Comparison of ENCODE assay signal across 8 cellular contexts in genomic region chr1:34985063-34985770, GRCh38. TPM values are rescaled to one million over a fixed set of nuclear protein-coding genes. Genes with fewer than 3 reads are reported as not detected.
DNase-seq lines count a peak whose midpoint lies in the region; ATAC-seq, FAIRE-seq and TF ChIP-seq lines count a peak whose summit lies in the region.

Gene TMEM35B (minus strand): TSS chr1:34985347. CDS start chr1:34985305, 42 bp downstream.

- H3K9me3 Mint-ChIP-seq in activated naive CD8-positive, alpha-beta T cell (ENCODE audit: low read depth) = no peaks in the 10 kb centered on the region

- H3K4me3 ChIP-seq in SK-N-SH (ENCODE audit: low read depth in 2 of 2, low read length in 1 of 2) = peak within 1 kb of the TSS; percentile 83 to 93
- peak within 1 kb of the TSS; percentile 70 to 95 (median 76) for H3K4me3 ChIP-seq in pancreas
- H3K4me3 ChIP-seq in thyroid gland (replicated peaks in 1 of 3) = peak within 1 kb of the TSS; percentile 66 to 99 (median 96)

- TF ChIP-seq CTCF in SK-N-SH (IDR thresholded peaks at IDR 0.05) (peak; percentile 20), pancreas (IDR thresholded peaks at IDR 0.05) (no peak), thyroid gland (IDR thresholded peaks at IDR 0.05) (peak in 1 of 6 experiments; percentile 37)

- FAIRE-seq in pancreas (lab: Jason Lieb, UNC) = no peak

- H4K20me1 ChIP-seq in SK-N-SH (ENCODE audit: insufficient read depth) = 0 out of 2 replicates have a peak, but pooled peaks cover 3% of the 10 kb centered on the region

- H3K36me3 ChIP-seq in SK-N-SH (replicated peaks in 1 of 2; ENCODE audit: control insufficient read depth in 1 of 2, insufficient read depth in 2 of 2, low read length in 1 of 2) (peaks cover 16 to 28% of the 10 kb centered on the region in 2 experiments), pancreas (no peaks in the 10 kb centered on the region), thyroid gland (peaks cover 0 to 4% of the 10 kb centered on the region in 2 donors)

- TF ChIP-seq POLR2A in thyroid gland (IDR thresholded peaks at IDR 0.05) = peak in 1 of 2 donors; percentile 81

- H3K4me1 ChIP-seq in SK-N-SH (ENCODE audit: control insufficient read depth in 1 of 2, insufficient read depth in 2 of 2, low read depth in 1 of 2, low read length in 1 of 2) (peaks cover 13% of the 10 kb centered on the region in 2 experiments; a peak in 2 of 4 replicates), pancreas (peaks cover 6 to 9% (median 9%) of the 10 kb centered on the region in 3 donors), thyroid gland (peaks cover 13 to 15% of the 10 kb centered on the region in 2 donors)

- 0% methylated on average over 11 of the region's 50 CpGs for WGBS in SK-N-SH (ENCODE audit: low lambda C conversion rate)
- WGBS in pancreas, 2 donors = 0% methylated on average over 38 to 50 of the region's 50 CpGs
- 0 to 14% methylated on average over 4 to 13 of the region's 50 CpGs for WGBS in thyroid gland, 2 donors

- H3K79me2 ChIP-seq in SK-N-SH (ENCODE audit: insufficient read depth) = peaks cover 56% of the 10 kb centered on the region

- intact Hi-C loops in Right ventricle myocardium inferior (cut with DNase I) (no loop called here), pancreas (cut with DNase I) (no loop called here), thyroid gland (cut with DNase I) (no loop called here)

- no peak; a peak in 1 of 4 replicates for TF ChIP-seq EP300 in SK-N-SH (IDR thresholded peaks at IDR 0.05; ENCODE audit: borderline replicate concordance in 1 of 2, low read depth in 1 of 2, low read length in 1 of 2)

- peaks cover 48% of the 10 kb centered on the region for H3K4me1 Mint-ChIP-seq in activated naive CD8-positive, alpha-beta T cell (ENCODE audit: low read depth)

- H3K27me3 Mint-ChIP-seq in activated naive CD8-positive, alpha-beta T cell = no peaks in the 10 kb centered on the region

- ATAC-seq in GM19463 (IDR thresholded peaks at IDR 0.05; ENCODE audit: unreplicated experiment) = peak; percentile 74
- ATAC-seq in Right ventricle myocardium inferior = peak; percentile 87
- peak; percentile 88 to 93 (median 92) for ATAC-seq in pancreas

- in situ Hi-C loops in Caki2 (cut with HindIII; ENCODE audit: low pct_unique_long_range_greater_than_20kb, low sequenced_read_pairs) = no loop called here

- DNase-seq in Caki2 (ENCODE audit: low read depth) (peak; percentile 53), HS-27A (ENCODE audit: low read depth) (peak; percentile 24), SK-N-SH (peak; percentile 87), Right ventricle myocardium inferior (ENCODE audit: missing footprints) (peak; percentile 88), pancreas (peak; percentile 62 to 88 (median 72)), thyroid gland (peak; percentile 58 to 69)

- peak within 1 kb of the TSS; percentile 94 for H3K27ac Mint-ChIP-seq in activated naive CD8-positive, alpha-beta T cell

- peak within 1 kb of the TSS; percentile 91 for H3K4me2 ChIP-seq in SK-N-SH

- H3K9me3 ChIP-seq in SK-N-SH (no peaks in the 10 kb centered on the region), pancreas (no peaks in the 10 kb centered on the region), thyroid gland (no peaks in the 10 kb centered on the region)

- H3K27me3 ChIP-seq in SK-N-SH (ENCODE audit: insufficient read depth) = no peaks in the 10 kb centered on the region
- H3K27me3 ChIP-seq in pancreas = no peaks in the 10 kb centered on the region
- no peaks in the 10 kb centered on the region for H3K27me3 ChIP-seq in thyroid gland

- peaks cover 10% of the 10 kb centered on the region for H3F3A ChIP-seq in SK-N-SH (replicated peaks; ENCODE audit: insufficient read depth)

- H3K4me3 Mint-ChIP-seq in activated naive CD8-positive, alpha-beta T cell = peak within 1 kb of the TSS; percentile 98

- peak within 1 kb of the TSS; percentile 81 to 82 for H3K27ac ChIP-seq in SK-N-SH (ENCODE audit: low read depth in 2 of 2, low read length in 1 of 2)
- peak within 1 kb of the TSS; percentile 78 to 83 (median 80) for H3K27ac ChIP-seq in pancreas
- H3K27ac ChIP-seq in thyroid gland = peak within 1 kb of the TSS; percentile 87 to 94 (median 90)

- peaks cover 7% of the 10 kb centered on the region for H3K36me3 Mint-ChIP-seq in activated naive CD8-positive, alpha-beta T cell

- peak within 1 kb of the TSS; percentile 91 for H3K9ac ChIP-seq in SK-N-SH

- POLR2A ChIA-PET in SK-N-SH (lab: Yijun Ruan, JAX) = interaction anchor here (0.8 to 1.3 kb wide), 2 partner anchors 56 to 126 kb away, joined by 4 read pairs; partner anchors contain the start of genes DLGAP3 and SMIM12

- H2AFZ ChIP-seq in SK-N-SH (ENCODE audit: low read depth) = peak within 1 kb of the TSS; percentile 94

- no peaks in the 10 kb centered on the region for H3K9me2 ChIP-seq in SK-N-SH

- TF ChIP-seq RAD21 in SK-N-SH (IDR thresholded peaks at IDR 0.05; ENCODE audit: low read length) = no peak

- CTCF ChIA-PET in SK-N-SH (lab: Yijun Ruan, JAX) = interaction anchor here (0.6 to 2.7 kb wide), 15 partner anchors 8 to 199 kb away, joined by 3 to 16 read pairs (median 3); partner anchors contain the start of gene SMIM12

TF ChIP-seq in SK-N-SH, 30 proteins besides CTCF, POLR2A, EP300 and RAD21:
- TF ChIP-seq USF1 (IDR thresholded peaks at IDR 0.05; ENCODE audit: borderline replicate concordance, low read depth) (no peak), SMC3 (IDR thresholded peaks at IDR 0.05; ENCODE audit: low read depth, low read length) (0 out of 2 replicates have a peak, but pooled peaks have one; percentile 6), TEAD4 (IDR thresholded peaks at IDR 0.05; ENCODE audit: borderline replicate concordance, insufficient read depth) (0 out of 2 replicates have a peak, but pooled peaks have one; percentile 23), CHD2 (IDR thresholded peaks at IDR 0.05; ENCODE audit: low read length, partially characterized antibody) (no peak), POLR2AphosphoS5 (IDR thresholded peaks at IDR 0.05; ENCODE audit: low read depth, low read length) (peak; percentile 87), ELF1 (IDR thresholded peaks at IDR 0.05) (peak; percentile 64), GABPA (IDR thresholded peaks at IDR 0.05; ENCODE audit: low read depth) (peak; percentile 70), RXRA (IDR thresholded peaks at IDR 0.05; ENCODE audit: borderline replicate concordance, low read depth) (no peak), PBX3 (IDR thresholded peaks at IDR 0.05) (0 out of 2 replicates have a peak, but pooled peaks have one; percentile 14), EZH2phosphoT487 (IDR thresholded peaks at IDR 0.05; ENCODE audit: borderline replicate concordance, low read depth) (no peak), REST (IDR thresholded peaks at IDR 0.05; ENCODE audit: low read depth, low read length) (0 out of 2 replicates have a peak, but pooled peaks have one; percentile 2), MXI1 (IDR thresholded peaks at IDR 0.05; ENCODE audit: low read depth, low read length) (peak; percentile 24; the same call in 1 of the 2 replicates), YY1 (IDR thresholded peaks at IDR 0.05; ENCODE audit: low read depth) (peak; percentile 79)

RNA-seq across cellular contexts. Expression of gene TMEM35B, which starts in this region (rescaled TPM):
- total RNA-seq in Caki2 (2014; rRNA removed; shearing (Covaris generic); ENCODE audit: low replicate concordance) = 55.9 and 57.6 TPM in 2 replicates
- polyA plus RNA-seq in SK-N-SH (2012; rRNA removed) = 47.4 and 61.7 TPM in 2 replicates
- polyA plus RNA-seq in SK-N-SH (2012; cell fraction: cytosol; rRNA removed) = 49.8 and 55.0 TPM in 2 replicates
- polyA plus RNA-seq in SK-N-SH (2012; cell fraction: nucleus; rRNA removed) = 10.9 and 21.4 TPM in 2 replicates
- 10.2 TPM for total RNA-seq in Right ventricle myocardium inferior
- 10 to 100 TPM; 10.7 to 21.5 (median 12.8) TPM for total RNA-seq in pancreas
- 10 to 100 TPM; 14.5 to 33.8 TPM for polyA plus RNA-seq in pancreas
- total RNA-seq in thyroid gland = 100 to 1,000 TPM in 1 of 4 donors, 10 to 100 TPM in 3; 50.1 to 123 (median 67.0) TPM

Comparison
In these comparisons a context has a peak if more than half of its experiments do, and no peak if none do; other contexts are left out.
1. Peak in every context shown above with its lines: DNase-seq, ATAC-seq, H3K4me3 ChIP-seq and H3K27ac ChIP-seq.
2. DNase-seq: peak in every context shown above with its lines; median percentile 88 in Right ventricle myocardium inferior; 87 in SK-N-SH; 72 in pancreas; 64 in thyroid gland; 53 in Caki2; 24 in HS-27A.